Comparison of ENCODE assay signal across 23 cellular contexts in the genomic region with DNA sequence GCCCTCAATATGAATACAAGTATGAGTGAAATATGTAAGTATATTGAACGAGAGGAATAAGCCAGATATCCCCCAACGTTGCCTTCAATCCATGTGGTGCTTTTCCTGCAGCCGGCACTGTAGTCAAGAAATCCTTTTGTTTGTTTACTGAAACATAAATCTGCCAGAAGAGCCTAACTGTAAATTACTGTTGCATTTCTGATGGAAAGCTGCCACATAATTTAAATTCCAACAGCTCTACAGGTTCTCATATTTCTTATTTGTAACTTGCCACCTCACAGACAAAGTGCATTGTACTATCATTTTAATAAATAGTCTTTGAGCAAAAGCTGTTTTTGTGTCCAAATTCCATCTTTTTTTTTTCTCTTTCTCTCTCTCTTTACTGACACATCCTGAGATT.
"Had no signal": no experiment of that assay in that cellular context is flagged by ENCODE, and none has a peak within 500 bp of the region (broad histone marks: within the 10 kb centered on the region; RNA-seq: fewer than 3 reads in every experiment).

No MANE protein-coding gene starts in this region.

- H3K27me3 ChIP-seq: ascending aorta, Peyer's patch had no signal

- H3K36me3 Mint-ChIP-seq: activated naive CD8-positive, alpha-beta T cell treated with anti-CD3 and anti-CD28 coated beads, Interleukin-2, amount 10 ng/mL, durations not matched to agents 7 days and 5 days; brain had no signal

- H3K4me3 Mint-ChIP-seq: activated CD8-positive, alpha-beta T cell treated with anti-CD3 and anti-CD28 coated beads for 36 hours; activated naive CD8-positive, alpha-beta T cell treated with anti-CD3 and anti-CD28 coated beads, Interleukin-2, amount 10 ng/mL, durations not matched to agents 7 days and 5 days; activated T-cell treated with anti-CD3 and anti-CD28 coated beads, Interleukin-2, amount 50 U/mL, for 72 hours; brain; T-helper 1 cell treated with Interleukin-12 subunit alpha and Interleukin-12 subunit beta and Interleukin-4 antibody, amounts not matched to agents 30 μg/mL and 1 μg/mL, for 36 hours had no signal

- H3K9me3 Mint-ChIP-seq: activated CD8-positive, alpha-beta T cell treated with anti-CD3 and anti-CD28 coated beads for 36 hours; activated T-helper 2 cell treated with anti-CD3 and anti-CD28 coated beads, Interferon-gamma antibody, Interleukin-2, Interleukin-4, amounts not matched to agents 10 μg/mL and 5 μg/mL and 100 μg/mL, durations not matched to agents 14 hours and 24 hours and 36 hours had no signal

- DNase-seq: activated CD4-positive, alpha-beta T cell treated with anti-CD3 and anti-CD28 coated beads for 4 hours; activated CD8-positive, alpha-beta memory T cell treated with anti-CD3 and anti-CD28 coated beads, Interleukin-2, amount 50 U/mL, for 4 hours; activated CD8-positive, alpha-beta T cell treated with anti-CD3 and anti-CD28 coated beads for 36 hours; activated gamma-delta T cell treated with Interleukin-2 at 50 U/mL for 16 hours; activated naive CD4-positive, alpha-beta T cell treated with anti-CD3 and anti-CD28 coated beads, Interleukin-2, amount 50 U/mL, for 16 hours; activated naive CD8-positive, alpha-beta T cell treated with anti-CD3 and anti-CD28 coated beads, Interleukin-2, amount 10 ng/mL, durations not matched to agents 7 days and 5 days; activated T-cell treated with anti-CD3 and anti-CD28 coated beads, Interleukin-2, amount 50 U/mL, for 72 hours; IMR-90; KG1; NCI-H1092; NCI-H1436; NCI-H1694 treated with DMSO at 0.1 percent for 48 hours; NCI-H2081; NCI-H2171 treated with DMSO at 0.1 percent for 48 hours; NCI-H226; Peyer's patch; SHP77 treated with DMSO at 0.1 percent for 48 hours had no signal

- H3K4me1 ChIP-seq: ascending aorta, Peyer's patch had no signal

- ATAC-seq: activated CD4-positive, CD25-positive, alpha-beta regulatory T cell treated with anti-CD3 and anti-CD28 coated beads, Interleukin-2, amount 50 U/mL, for 24 hours; activated CD8-positive, alpha-beta T cell treated with anti-CD3 and anti-CD28 coated beads for 36 hours; activated T-cell treated with anti-CD3 and anti-CD28 coated beads, Interleukin-2, amount 50 U/mL, for 72 hours had no signal

- H3K4me1 Mint-ChIP-seq: activated naive CD8-positive, alpha-beta T cell treated with anti-CD3 and anti-CD28 coated beads, Interleukin-2, amount 10 ng/mL, durations not matched to agents 7 days and 5 days had no signal

- H3K27ac Mint-ChIP-seq: activated CD8-positive, alpha-beta T cell treated with anti-CD3 and anti-CD28 coated beads for 36 hours; activated naive CD8-positive, alpha-beta T cell treated with anti-CD3 and anti-CD28 coated beads, Interleukin-2, amount 10 ng/mL, durations not matched to agents 7 days and 5 days; activated T-cell treated with anti-CD3 and anti-CD28 coated beads, Interleukin-2, amount 50 U/mL, for 72 hours; activated T-helper 2 cell treated with anti-CD3 and anti-CD28 coated beads, Interferon-gamma antibody, Interleukin-2, Interleukin-4, amounts not matched to agents 10 μg/mL and 5 μg/mL and 100 μg/mL, durations not matched to agents 14 hours and 24 hours and 36 hours; brain; T-helper 1 cell treated with Interleukin-12 subunit alpha and Interleukin-12 subunit beta and Interleukin-4 antibody, amounts not matched to agents 30 μg/mL and 1 μg/mL, for 36 hours had no signal

- H3K27ac ChIP-seq: ascending aorta, cardiac muscle cell, Peyer's patch had no signal

- H3K27me3 Mint-ChIP-seq: activated naive CD8-positive, alpha-beta T cell treated with anti-CD3 and anti-CD28 coated beads, Interleukin-2, amount 10 ng/mL, durations not matched to agents 7 days and 5 days; brain had no signal

- H3K36me3 ChIP-seq: ascending aorta, cardiac muscle cell, Peyer's patch had no signal

- H3K9me3 ChIP-seq: ascending aorta, Peyer's patch had no signal

- H3K4me3 ChIP-seq: ascending aorta, cardiac muscle cell, Peyer's patch had no signal
